ENCODE assay signal across 20 cellular contexts in the genomic region with DNA sequence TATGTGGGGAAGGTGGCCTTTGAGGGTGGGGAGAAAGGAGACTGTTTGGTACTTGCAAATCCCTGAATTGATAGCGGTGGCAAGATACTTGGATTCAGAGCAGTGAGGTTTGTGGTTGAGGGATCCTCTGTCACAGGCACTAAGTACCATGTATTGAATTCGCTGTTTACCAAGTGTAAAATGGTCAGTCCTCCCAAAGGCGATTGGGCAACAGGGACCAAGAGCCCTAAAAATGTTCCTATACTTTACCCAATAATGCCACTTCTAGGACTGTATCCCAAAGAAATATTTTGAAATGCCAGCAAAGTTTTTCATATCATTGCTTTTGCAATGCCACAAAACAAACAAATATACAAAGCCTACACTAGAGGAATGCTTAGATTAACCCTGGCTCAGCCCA.
"Had no signal": no experiment of that assay in that cellular context is flagged by ENCODE, and none has a peak within 500 bp of the region (broad histone marks: within the 10 kb centered on the region; RNA-seq: fewer than 3 reads in every experiment).

No MANE protein-coding gene starts in this region.

- H3K4me3 Mint-ChIP-seq: activated CD4-positive, alpha-beta memory T cell treated with anti-CD3 and anti-CD28 coated beads for 36 hours; activated CD8-positive, alpha-beta memory T cell treated with anti-CD3 and anti-CD28 coated beads, Interleukin-2, amount 10 ng/mL, durations not matched to agents 7 days and 5 days; activated naive CD8-positive, alpha-beta T cell; central memory CD8-positive, alpha-beta T cell; immature natural killer cell; naive thymus-derived CD8-positive, alpha-beta T cell; stimulated activated naive CD8-positive, alpha-beta T cell treated with anti-CD3 and anti-CD28 coated beads, Interleukin-15, Interleukin-2, amounts not matched to agents 100 ng/mL and 50 ng/mL, for 24 hours; T-helper 17 cell had no signal

- DNase-seq: activated CD4-positive, alpha-beta memory T cell treated with anti-CD3 and anti-CD28 coated beads for 36 hours; activated CD8-positive, alpha-beta memory T cell treated with anti-CD3 and anti-CD28 coated beads, Interleukin-2, amount 10 ng/mL, durations not matched to agents 7 days and 5 days; brain microvascular endothelial cell; immature natural killer cell; mesendoderm; naive thymus-derived CD8-positive, alpha-beta T cell; ovary; right cardiac atrium; stimulated activated CD4-positive, alpha-beta T cell treated with anti-CD3 and anti-CD28 coated beads, Interleukin-15, amount 100 ng/mL, for 24 hours; stimulated activated CD4-positive, alpha-beta T cell treated with anti-CD3 and anti-CD28 coated beads, Interleukin-2, amount 100 ng/mL, for 48 hours; T-helper 17 cell; transverse colon had no signal

- H3K27ac ChIP-seq: coronary artery, gastroesophageal sphincter, heart right ventricle, psoas muscle, transverse colon had no signal

- H3K36me3 ChIP-seq: brain microvascular endothelial cell, gastroesophageal sphincter, heart right ventricle, ovary, transverse colon had no signal

- H3K4me1 ChIP-seq: gastroesophageal sphincter, psoas muscle, transverse colon had no signal

- H3K9me3 Mint-ChIP-seq: activated CD4-positive, alpha-beta memory T cell treated with anti-CD3 and anti-CD28 coated beads for 36 hours; central memory CD8-positive, alpha-beta T cell; immature natural killer cell; naive thymus-derived CD8-positive, alpha-beta T cell; stimulated activated naive CD8-positive, alpha-beta T cell treated with anti-CD3 and anti-CD28 coated beads, Interleukin-15, Interleukin-2, amounts not matched to agents 100 ng/mL and 50 ng/mL, for 24 hours had no signal

- H3K9me3 ChIP-seq: gastroesophageal sphincter, heart right ventricle, ovary, psoas muscle, transverse colon had no signal

- H3K4me3 ChIP-seq: coronary artery, gastroesophageal sphincter, heart right ventricle, ovary, psoas muscle, skin epidermis, transverse colon had no signal

- H3K36me3 Mint-ChIP-seq: activated CD4-positive, alpha-beta memory T cell treated with anti-CD3 and anti-CD28 coated beads for 36 hours; activated CD8-positive, alpha-beta memory T cell treated with anti-CD3 and anti-CD28 coated beads, Interleukin-2, amount 10 ng/mL, durations not matched to agents 7 days and 5 days; activated naive CD8-positive, alpha-beta T cell; immature natural killer cell; naive thymus-derived CD8-positive, alpha-beta T cell had no signal

- H3K27me3 ChIP-seq: brain microvascular endothelial cell, gastroesophageal sphincter, heart right ventricle, ovary, transverse colon had no signal

- ATAC-seq: activated CD8-positive, alpha-beta memory T cell treated with anti-CD3 and anti-CD28 coated beads, Interleukin-2, amount 10 ng/mL, durations not matched to agents 7 days and 5 days; gastroesophageal sphincter; naive thymus-derived CD8-positive, alpha-beta T cell; psoas muscle; right cardiac atrium; T-helper 17 cell had no signal

- H3K4me1 Mint-ChIP-seq: central memory CD8-positive, alpha-beta T cell had no signal

- H3K27me3 Mint-ChIP-seq: stimulated activated naive CD8-positive, alpha-beta T cell treated with anti-CD3 and anti-CD28 coated beads, Interleukin-15, Interleukin-2, amounts not matched to agents 100 ng/mL and 50 ng/mL, for 24 hours had no signal

- H3K27ac Mint-ChIP-seq: activated CD4-positive, alpha-beta memory T cell treated with anti-CD3 and anti-CD28 coated beads for 36 hours; activated CD8-positive, alpha-beta memory T cell treated with anti-CD3 and anti-CD28 coated beads, Interleukin-2, amount 10 ng/mL, durations not matched to agents 7 days and 5 days; activated naive CD8-positive, alpha-beta T cell; immature natural killer cell; naive thymus-derived CD8-positive, alpha-beta T cell; stimulated activated naive CD8-positive, alpha-beta T cell treated with anti-CD3 and anti-CD28 coated beads, Interleukin-15, Interleukin-2, amounts not matched to agents 100 ng/mL and 50 ng/mL, for 24 hours; T-helper 17 cell had no signal
